22 cellular contexts compared by ENCODE assay signal in genomic region chr6:1837868-1838267, GRCh38.
A peak's percentile ranks its signal among the peaks of the same experiment; 100 is the strongest.
DNase-seq lines count a peak whose midpoint lies in the region; ATAC-seq lines count a peak whose summit lies in the region.
"Had no signal": no experiment of that assay in that cellular context is flagged by ENCODE, and none has a peak within 500 bp of the region (broad histone marks: within the 10 kb centered on the region; RNA-seq: fewer than 3 reads in every experiment).

No MANE protein-coding gene starts in this region.

- H3K27ac ChIP-seq in HUES48 (ENCODE audit: low read depth, low read length) (peak overlapping the region; percentile 61), SK-N-MC (peak overlapping the region; percentile 83), iPS-20b (ENCODE audit: low read length) (no peak overlapping the region)
- H3K27ac ChIP-seq: dorsolateral prefrontal cortex, epithelial cell of prostate, heart right ventricle, vagina had no signal

- H3K4me3 ChIP-seq in HUES48 (ENCODE audit: low read depth, low read length) (no peak overlapping the region), SK-N-MC (peak overlapping the region; percentile 55), iPS-20b (ENCODE audit: low read length) (peak overlapping the region; percentile 16; the same call in 1 of the 2 replicates)
- H3K4me3 ChIP-seq: dorsolateral prefrontal cortex, heart right ventricle, vagina had no signal

- H3K36me3 ChIP-seq in HUES48 (ENCODE audit: control insufficient read depth, insufficient read depth, low read length) (no peaks in the 10 kb centered on the region), SK-N-MC (ENCODE audit: insufficient read depth, low read length) (no peaks in the 10 kb centered on the region), iPS-20b (ENCODE audit: insufficient read depth, low read depth, low read length) (no peaks in the 10 kb centered on the region)
- H3K36me3 ChIP-seq: heart right ventricle, vagina had no signal

- DNase-seq in SK-N-MC (ENCODE audit: low read depth, low spot score) (no peak), renal cortical epithelial cell (ENCODE audit: low read depth) (peak; percentile 22), cerebellar cortex (ENCODE audit: low spot score) (no peak), NCI-H1105 (lab: John Stamatoyannopoulos, UW) (no peak)
- DNase-seq: activated CD4-positive, alpha-beta T cell treated with anti-CD3 and anti-CD28 coated beads for 1 hour; activated T-cell treated with anti-CD3 and anti-CD28 coated beads, Interleukin-2, amount 50 U/mL, for 1 hour; caudate nucleus; CD8-positive, alpha-beta memory T cell; dorsolateral prefrontal cortex; heart right ventricle; left ventricle myocardium superior; NCI-H524; nucleus accumbens; small intestine; stimulated activated CD4-positive, alpha-beta T cell treated with anti-CD3 and anti-CD28 coated beads, Interleukin-2, amount 100 ng/mL, for 24 hours had no signal

- ATAC-seq in HG03354 (IDR thresholded peaks at IDR 0.05; ENCODE audit: poor library complexity, severe bottlenecking, unreplicated experiment), result no peak
- ATAC-seq: heart right ventricle; left ventricle myocardium superior; Right ventricle myocardium inferior; stimulated activated memory B cell treated with anti-CD40 and anti-IgM and Interleukin-4, amounts not matched to agents 10 μg/mL and 1 μg/mL and 100 μg/mL, for 72 hours had no signal

- H3K4me1 ChIP-seq in HUES48 (ENCODE audit: control insufficient read depth, insufficient read depth, low read length) (peaks cover 54% of the 10 kb centered on the region), iPS-20b (ENCODE audit: insufficient read depth, low read length) (peaks cover 36% of the 10 kb centered on the region)

- H3K9me3 ChIP-seq in HUES48 (ENCODE audit: control insufficient read depth, insufficient read depth, low read length) (no peaks in the 10 kb centered on the region), SK-N-MC (ENCODE audit: low read depth, low read length) (no peaks in the 10 kb centered on the region), iPS-20b (ENCODE audit: insufficient read depth, low read depth, low read length) (no peaks in the 10 kb centered on the region)
- H3K9me3 ChIP-seq: heart right ventricle, vagina had no signal

- no peak overlapping the region for H3K9ac ChIP-seq in HUES48 (ENCODE audit: low read depth, low read length)
- no peak overlapping the region for H3K9ac ChIP-seq in SK-N-MC (ENCODE audit: insufficient read length)
- no peak overlapping the region for H3K9ac ChIP-seq in iPS-20b (ENCODE audit: low read depth, low read length)

- H3K27me3 ChIP-seq in HUES48 (ENCODE audit: control insufficient read depth, insufficient read depth, low read length) (no peaks in the 10 kb centered on the region), iPS-20b (ENCODE audit: insufficient read depth, low read length) (no peaks in the 10 kb centered on the region)
- H3K27me3 ChIP-seq: dorsolateral prefrontal cortex, heart right ventricle, vagina had no signal
